In genomic region chr20:11453430-11453829, GRCh38 we compare ENCODE assay signal across 14 cellular contexts.
A peak's percentile ranks its signal among the peaks of the same experiment; 100 is the strongest.
DNase-seq lines count a peak whose midpoint lies in the region; ATAC-seq, FAIRE-seq and TF ChIP-seq lines count a peak whose summit lies in the region.
"Had no signal": no experiment of that assay in that cellular context is flagged by ENCODE, and none has a peak within 500 bp of the region (broad histone marks: within the 10 kb centered on the region; RNA-seq: fewer than 3 reads in every experiment).

No MANE protein-coding gene starts in this region.

- TF ChIP-seq CTCF in bronchial epithelial cell (IDR thresholded peaks at IDR 0.05; ENCODE audit: insufficient read depth, low read length, severe bottlenecking): no peak

- H3K23ac ChIP-seq in neuronal stem cell (ENCODE audit: low read depth, low read length, poor library complexity): no peak overlapping the region

- no peak overlapping the region for H3K4ac ChIP-seq in neuronal stem cell (ENCODE audit: low read length)

- no peak overlapping the region for H2BK5ac ChIP-seq in neuronal stem cell (ENCODE audit: low read length)

- no peak overlapping the region for H4K8ac ChIP-seq in neuronal stem cell (ENCODE audit: low read depth, low read length)

- no peak overlapping the region for H3K27ac ChIP-seq in neuronal stem cell (replicated peaks; ENCODE audit: low read length)
- H3K27ac ChIP-seq: ascending aorta, neutrophil had no signal

- ATAC-seq in GM18505 (IDR thresholded peaks at IDR 0.05; ENCODE audit: unreplicated experiment): no peak

- no peak overlapping the region for H3K18ac ChIP-seq in neuronal stem cell (ENCODE audit: low read length)

- peak overlapping the region; percentile 14 for H2AFZ ChIP-seq in neuronal stem cell (ENCODE audit: low read length)

- no peak overlapping the region for H3K4me3 ChIP-seq in bronchial epithelial cell (ENCODE audit: low read depth, low read length)
- H3K4me3 ChIP-seq in neuronal stem cell (ENCODE audit: low read length in 2 of 2): no peak overlapping the region
- H3K4me3 ChIP-seq: ascending aorta had no signal

- H3K27me3 ChIP-seq in bronchial epithelial cell (ENCODE audit: control insufficient read depth, insufficient read depth, low read length): no peaks in the 10 kb centered on the region
- no peaks in the 10 kb centered on the region for H3K27me3 ChIP-seq in neuronal stem cell (ENCODE audit: control insufficient read depth in 3 of 3, insufficient read depth in 3 of 3, low read depth in 1 of 3, low read length in 3 of 3)
- H3K27me3 ChIP-seq: ascending aorta, neutrophil had no signal

- no peak overlapping the region for H3K9ac ChIP-seq in neuronal stem cell (ENCODE audit: low read depth, low read length, poor library complexity)

- no peak overlapping the region for H3K4me2 ChIP-seq in neuronal stem cell (ENCODE audit: insufficient read depth, low read length, poor library complexity, severe bottlenecking)

- no peak overlapping the region for H2BK120ac ChIP-seq in neuronal stem cell (ENCODE audit: low read depth, low read length)

- no peaks in the 10 kb centered on the region for H3K9me3 ChIP-seq in neuronal stem cell (replicated peaks in 1 of 2; ENCODE audit: control insufficient read depth in 2 of 2, insufficient read depth in 1 of 2, low read depth in 1 of 2, low read length in 2 of 2)
- H3K9me3 ChIP-seq: ascending aorta, neutrophil had no signal

- H4K91ac ChIP-seq in neuronal stem cell (ENCODE audit: low read depth, low read length, poor library complexity): no peak overlapping the region

- H2BK15ac ChIP-seq in neuronal stem cell (ENCODE audit: low read length): no peak overlapping the region

- no peak overlapping the region for H2BK12ac ChIP-seq in neuronal stem cell (ENCODE audit: low read length)

- no peak for TF ChIP-seq POLR2A in GM18505 (IDR thresholded peaks at IDR 0.05; ENCODE audit: borderline replicate concordance, extremely low read depth, insufficient read depth, insufficient read length)

- FAIRE-seq in bronchial epithelial cell (lab: Jason Lieb, UNC): no peak

- no CpG with 5 or more reads among the region's 2 CpGs for WGBS in neuronal stem cell (ENCODE audit: extremely low coverage in 2 of 2, insufficient read length in 2 of 2, insufficient replicate concordance in 1 of 2), 2 donors

- DNase-seq in GF-D8 (lab: John Stamatoyannopoulos, UW): peak; percentile 30
- peak; percentile 20 for DNase-seq in NOMO-1 treated with dmso at 0.1 percent for 144 hours (lab: John Stamatoyannopoulos, UW; ENCODE audit: unreplicated experiment)
- DNase-seq in bronchial epithelial cell (ENCODE audit: low read depth): peak; percentile 90
- no peak for DNase-seq in neuronal stem cell (ENCODE audit: low spot score)
- no peak for DNase-seq in cortex of kidney (lab: John Stamatoyannopoulos, UW)
- DNase-seq in NCI-H1048 (lab: John Stamatoyannopoulos, UW): no peak
- no peak for DNase-seq in germinal center (ENCODE audit: low spot score)
- DNase-seq: kidney; NCI-H146; NK-92 treated with Interleukin-12 subunit alpha and Interleukin-12 subunit beta, amount 100 ng/mL, for 24 hours; stimulated activated CD4-positive, alpha-beta T cell treated with anti-CD3 and anti-CD28 coated beads, Interleukin-15, amount 100 ng/mL, for 24 hours had no signal

- H3K36me3 ChIP-seq in bronchial epithelial cell (ENCODE audit: control insufficient read depth, insufficient read depth, low read length): no peaks in the 10 kb centered on the region
- no peaks in the 10 kb centered on the region for H3K36me3 ChIP-seq in neuronal stem cell (replicated peaks in 1 of 2; ENCODE audit: control insufficient read depth in 2 of 2, insufficient read depth in 2 of 2, low read length in 2 of 2)
- H3K36me3 ChIP-seq: ascending aorta, neutrophil had no signal

- no peak overlapping the region for H2AK5ac ChIP-seq in neuronal stem cell (ENCODE audit: low read depth, low read length)

- H3K4me1 ChIP-seq in neuronal stem cell (ENCODE audit: control insufficient read depth in 2 of 2, insufficient read depth in 1 of 2, low read depth in 1 of 2, low read length in 2 of 2): peaks cover 18 to 19% of the 10 kb centered on the region in 2 donors
- H3K4me1 ChIP-seq: ascending aorta had no signal

- H3K79me1 ChIP-seq in neuronal stem cell (ENCODE audit: low read depth, low read length): no peaks in the 10 kb centered on the region

- H3K14ac ChIP-seq in neuronal stem cell (ENCODE audit: low read length): no peak overlapping the region

Comparison
In these comparisons a context has a peak if more than half of its experiments do, and no peak if none do; other contexts are left out.
1. DNase-seq: peak in GF-D8 (single experiment), NOMO-1 treated with dmso at 0.1 percent for 144 hours (single experiment) and bronchial epithelial cell (single experiment); none in neuronal stem cell (single experiment), cortex of kidney (single experiment), NCI-H1048 (single experiment) and germinal center (single experiment).